ENCODE assay signal across 25 cellular contexts in the genomic region with DNA sequence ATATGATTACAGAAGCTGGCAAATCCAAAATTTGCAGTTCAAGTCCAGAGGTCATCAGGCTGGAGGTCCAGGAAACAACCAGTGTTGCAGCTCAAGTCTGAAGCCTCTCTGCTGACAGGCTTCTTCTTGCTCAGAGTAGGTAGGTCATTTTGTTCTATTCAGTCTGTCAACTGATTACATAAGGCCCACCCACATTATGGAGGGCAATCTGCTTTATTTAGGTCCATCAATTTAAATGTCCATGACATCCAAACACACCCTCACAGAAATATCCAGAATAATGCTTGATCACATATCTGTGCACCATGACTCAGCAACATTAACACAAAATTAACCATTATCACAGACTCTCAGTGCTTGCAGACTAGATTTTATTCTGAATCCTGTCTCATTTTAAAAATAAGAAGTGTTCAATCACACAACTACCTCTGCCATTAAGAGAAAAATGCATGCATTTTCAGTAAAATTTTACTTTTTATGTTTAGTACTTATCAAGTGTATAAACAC.
"Had no signal": no experiment of that assay in that cellular context is flagged by ENCODE, and none has a peak within 500 bp of the region (broad histone marks: within the 10 kb centered on the region; RNA-seq: fewer than 3 reads in every experiment).

No MANE protein-coding gene starts in this region.

- ATAC-seq: gastrocnemius medialis; left ventricle myocardium superior; lower lobe of right lung; natural killer cell; psoas muscle; right cardiac atrium; stimulated activated memory B cell treated with anti-CD40 and anti-IgM and Interleukin-4, amounts not matched to agents 10 μg/mL and 1 μg/mL and 100 μg/mL, for 72 hours; stimulated activated naive CD8-positive, alpha-beta T cell treated with anti-CD3 and anti-CD28 coated beads, Interleukin-15, Interleukin-2, amounts not matched to agents 100 U/mL and 50 U/mL, for 24 hours had no signal

- H3K27ac ChIP-seq: colonic mucosa, esophagus muscularis mucosa, gastrocnemius medialis, lower lobe of right lung, ovary, psoas muscle, skin epidermis, spleen, thoracic aorta, tibial nerve, upper lobe of left lung had no signal

- H3K4me3 ChIP-seq: colonic mucosa, esophagus muscularis mucosa, gastrocnemius medialis, lower lobe of right lung, ovary, psoas muscle, skin epidermis, spleen, thoracic aorta, tibial nerve, upper lobe of left lung had no signal

- H3K27me3 Mint-ChIP-seq: dendritic cell treated with granulocyte-macrophage colony-stimulating factor and Interleukin-4, amounts not matched to agents 40 ng/mL and 50 ng/mL, for 4 days; stimulated activated memory B cell treated with anti-CD40 and anti-IgM and Interleukin-4, amounts not matched to agents 10 μg/mL and 1 μg/mL and 100 μg/mL, for 72 hours had no signal

- H3K4me3 Mint-ChIP-seq: dendritic cell treated with granulocyte-macrophage colony-stimulating factor and Interleukin-4, amounts not matched to agents 40 ng/mL and 50 ng/mL, for 4 days; natural killer cell; stimulated activated memory B cell treated with anti-CD40 and anti-IgM and Interleukin-4, amounts not matched to agents 10 μg/mL and 1 μg/mL and 100 μg/mL, for 72 hours had no signal

- H3K4me1 ChIP-seq: colonic mucosa, esophagus muscularis mucosa, gastrocnemius medialis, lower lobe of right lung, psoas muscle, spleen, tibial nerve, upper lobe of left lung had no signal

- FAIRE-seq: endothelial cell of umbilical vein, keratinocyte, urothelium cell line had no signal

- H3K9me3 ChIP-seq: colonic mucosa, gastrocnemius medialis, lower lobe of right lung, ovary, psoas muscle, thoracic aorta had no signal

- H3K4me1 Mint-ChIP-seq: natural killer cell; stimulated activated memory B cell treated with anti-CD40 and anti-IgM and Interleukin-4, amounts not matched to agents 10 μg/mL and 1 μg/mL and 100 μg/mL, for 72 hours had no signal

- H3K36me3 Mint-ChIP-seq: natural killer cell; stimulated activated memory B cell treated with anti-CD40 and anti-IgM and Interleukin-4, amounts not matched to agents 10 μg/mL and 1 μg/mL and 100 μg/mL, for 72 hours had no signal

- H3K27ac Mint-ChIP-seq: dendritic cell treated with granulocyte-macrophage colony-stimulating factor and Interleukin-4, amounts not matched to agents 40 ng/mL and 50 ng/mL, for 4 days; natural killer cell; stimulated activated memory B cell treated with anti-CD40 and anti-IgM and Interleukin-4, amounts not matched to agents 10 μg/mL and 1 μg/mL and 100 μg/mL, for 72 hours had no signal

- H3K36me3 ChIP-seq: colonic mucosa, esophagus muscularis mucosa, gastrocnemius medialis, lower lobe of right lung, ovary, spleen, thoracic aorta, tibial nerve, upper lobe of left lung had no signal

- H3K9me3 Mint-ChIP-seq: dendritic cell treated with granulocyte-macrophage colony-stimulating factor and Interleukin-4, amounts not matched to agents 40 ng/mL and 50 ng/mL, for 4 days had no signal

- H3K27me3 ChIP-seq: colonic mucosa, esophagus muscularis mucosa, gastrocnemius medialis, ovary, spleen, tibial nerve, upper lobe of left lung had no signal

- DNase-seq: colonic mucosa; effector CD8-positive, alpha-beta T cell; gastrocnemius medialis; head of caudate nucleus; left ventricle myocardium superior; lower lobe of right lung; natural killer cell; occipital lobe; ovary; posterior cingulate gyrus; psoas muscle; right cardiac atrium; spleen; stimulated activated CD4-positive, alpha-beta T cell treated with anti-CD3 and anti-CD28 coated beads, Interleukin-4, amount 100 ng/mL, for 4 hours; stimulated activated naive CD8-positive, alpha-beta T cell treated with anti-CD3 and anti-CD28 coated beads, Interleukin-15, Interleukin-2, amounts not matched to agents 100 U/mL and 50 U/mL, for 24 hours; upper lobe of left lung had no signal
